ENCODE assay signal across 1 cellular context in the genomic region with DNA sequence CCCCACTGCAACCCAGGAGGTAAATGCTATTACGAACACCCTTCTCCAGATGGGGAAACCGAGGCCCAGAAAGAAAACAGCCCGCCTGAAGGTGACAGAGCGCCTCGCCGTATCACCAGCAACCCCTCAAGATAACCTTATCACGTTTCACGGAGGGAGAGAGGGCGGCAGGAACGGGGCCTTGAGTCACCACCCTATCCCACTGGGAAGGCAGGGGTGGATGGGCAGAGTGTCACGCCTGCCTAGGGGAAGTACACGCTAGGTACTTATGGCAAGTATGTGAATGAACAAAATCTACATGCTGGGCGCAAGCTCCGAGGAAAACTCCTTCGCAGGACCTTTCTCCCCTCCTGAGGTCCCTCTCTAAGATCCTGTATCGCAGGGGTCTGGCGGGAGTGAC.
TF ChIP-seq lines count a peak whose summit lies in the region.

No MANE protein-coding gene starts in this region.

TF ChIP-seq in GM23338, 12 proteins besides CTCF, POLR2A, EP300 and RAD21 (continued from another document):
- TF ChIP-seq, protein P1, sequence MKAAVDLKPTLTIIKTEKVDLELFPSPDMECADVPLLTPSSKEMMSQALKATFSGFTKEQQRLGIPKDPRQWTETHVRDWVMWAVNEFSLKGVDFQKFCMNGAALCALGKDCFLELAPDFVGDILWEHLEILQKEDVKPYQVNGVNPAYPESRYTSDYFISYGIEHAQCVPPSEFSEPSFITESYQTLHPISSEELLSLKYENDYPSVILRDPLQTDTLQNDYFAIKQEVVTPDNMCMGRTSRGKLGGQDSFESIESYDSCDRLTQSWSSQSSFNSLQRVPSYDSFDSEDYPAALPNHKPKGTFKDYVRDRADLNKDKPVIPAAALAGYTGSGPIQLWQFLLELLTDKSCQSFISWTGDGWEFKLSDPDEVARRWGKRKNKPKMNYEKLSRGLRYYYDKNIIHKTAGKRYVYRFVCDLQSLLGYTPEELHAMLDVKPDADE (IDR thresholded peaks at IDR 0.05) = no peak
